8 cellular contexts compared by ENCODE assay signal in the genomic region with DNA sequence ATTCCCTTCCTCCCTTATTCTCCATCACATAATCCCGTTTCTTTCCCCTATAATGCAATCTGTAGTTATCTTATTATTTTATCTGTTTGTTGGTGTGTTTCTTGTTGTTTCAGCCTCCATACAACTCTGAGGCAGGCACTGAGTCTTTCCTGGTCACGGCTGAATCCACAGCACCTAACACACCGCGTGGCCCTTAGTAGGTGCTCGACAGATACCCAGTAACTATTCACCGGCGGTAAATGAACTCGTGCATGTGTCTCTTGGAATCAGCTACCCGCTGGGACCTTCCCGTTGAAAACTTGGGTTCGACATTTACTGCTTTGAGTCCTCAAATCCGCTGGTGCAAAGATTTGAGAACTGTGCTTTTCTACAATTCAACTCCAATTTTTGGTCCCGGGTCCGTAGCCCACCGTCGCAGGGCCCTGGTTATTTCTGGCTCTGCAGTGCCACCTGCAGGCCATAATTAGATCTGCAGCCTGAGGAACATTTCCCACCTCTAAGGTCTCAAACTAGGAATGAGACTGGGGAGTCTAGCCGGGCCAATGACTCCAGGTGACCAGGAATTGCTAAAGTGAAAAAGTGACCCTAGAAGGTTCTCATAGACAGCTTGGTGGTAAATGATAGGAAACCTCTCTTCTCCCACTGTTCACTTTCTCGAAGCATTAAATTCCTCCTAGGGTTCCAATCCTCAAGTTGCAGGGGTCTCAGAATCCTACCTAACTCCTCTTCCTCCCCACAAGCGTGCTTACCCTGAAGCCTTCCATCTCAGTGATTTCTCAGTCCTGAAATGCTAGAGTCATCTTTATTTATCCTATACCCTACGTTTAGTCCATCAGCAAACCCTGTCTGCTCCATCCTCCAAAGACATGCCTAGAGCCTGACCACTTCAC. TPM values are rescaled to one million over a fixed set of nuclear protein-coding genes. Genes with fewer than 3 reads are reported as not detected.
DNase-seq lines count a peak whose midpoint lies in the region; ATAC-seq and TF ChIP-seq lines count a peak whose summit lies in the region.

No MANE protein-coding gene starts in this region.

- H3K9me3 Mint-ChIP-seq in activated T-helper 1 cell treated with anti-CD3 and anti-CD28 coated beads, Interleukin-12 subunit alpha, Interleukin-12 subunit beta, Interleukin-2, Interleukin-4 antibody, amounts not matched to agents 30 ng/mL and 10 ng/mL and 1 ng/mL, durations not matched to agents 14 hours and 24 hours and 36 hours: peaks cover 8% of the 10 kb centered on the region

- intact Hi-C loops in activated T-helper 1 cell treated with anti-CD3 and anti-CD28 coated beads, Interleukin-12 subunit alpha, Interleukin-12 subunit beta, Interleukin-2, Interleukin-4 antibody, amounts not matched to agents 30 ng/mL and 10 ng/mL and 1 ng/mL, durations not matched to agents 14 hours and 24 hours and 36 hours (cut with micrococcal nuclease): loop anchor here (1.0 to 2.0 kb wide), 6 partner anchors 42 to 552 kb away; a partner anchor contains a TSS
- intact Hi-C loops in heart left ventricle (cut with DNase I) (loop anchor here (1.0 to 10.0 kb wide), 16 partner anchors 100 to 552 kb away; no protein-coding TSS in a partner anchor), sciatic nerve (cut with DNase I) (loop anchor here (5.0 to 10.0 kb wide), 2 partner anchors 282 to 300 kb away; no protein-coding TSS in a partner anchor)

- POLR2A ChIA-PET in GM10248 (lab: Yijun Ruan, JAX): no interaction called here

- WGBS in heart left ventricle, 4 donors: 30 to 31% (median 31%) methylated on average over 20 of the region's 20 CpGs

- no peak overlapping the region for H3K27ac Mint-ChIP-seq in activated T-helper 1 cell treated with anti-CD3 and anti-CD28 coated beads, Interleukin-12 subunit alpha, Interleukin-12 subunit beta, Interleukin-2, Interleukin-4 antibody, amounts not matched to agents 30 ng/mL and 10 ng/mL and 1 ng/mL, durations not matched to agents 14 hours and 24 hours and 36 hours

- no peaks in the 10 kb centered on the region for H3K27me3 ChIP-seq in heart left ventricle

- peak overlapping the region in 7 of 12 donors; percentile 11 to 41 (median 26) for H3K4me3 ChIP-seq in heart left ventricle

- CTCF ChIA-PET in GM10248 (lab: Yijun Ruan, JAX): interaction anchor here (0.8 to 2.4 kb wide), 26 partner anchors 9 to 604 kb away, joined by 3 to 14 read pairs (median 4); no protein-coding TSS in a partner anchor

- no peaks in the 10 kb centered on the region for H3K36me3 Mint-ChIP-seq in activated T-helper 1 cell treated with anti-CD3 and anti-CD28 coated beads, Interleukin-12 subunit alpha, Interleukin-12 subunit beta, Interleukin-2, Interleukin-4 antibody, amounts not matched to agents 30 ng/mL and 10 ng/mL and 1 ng/mL, durations not matched to agents 14 hours and 24 hours and 36 hours (ENCODE audit: low read depth)

- no peak overlapping the region for H3K4me3 Mint-ChIP-seq in activated T-helper 1 cell treated with anti-CD3 and anti-CD28 coated beads, Interleukin-12 subunit alpha, Interleukin-12 subunit beta, Interleukin-2, Interleukin-4 antibody, amounts not matched to agents 30 ng/mL and 10 ng/mL and 1 ng/mL, durations not matched to agents 14 hours and 24 hours and 36 hours

- H3K4me1 Mint-ChIP-seq in activated T-helper 1 cell treated with anti-CD3 and anti-CD28 coated beads, Interleukin-12 subunit alpha, Interleukin-12 subunit beta, Interleukin-2, Interleukin-4 antibody, amounts not matched to agents 30 ng/mL and 10 ng/mL and 1 ng/mL, durations not matched to agents 14 hours and 24 hours and 36 hours (ENCODE audit: low read depth): peaks cover 8% of the 10 kb centered on the region

- H3K27ac ChIP-seq in heart left ventricle: no peak overlapping the region

- peaks cover 9% of the 10 kb centered on the region for H3K27me3 Mint-ChIP-seq in activated T-helper 1 cell treated with anti-CD3 and anti-CD28 coated beads, Interleukin-12 subunit alpha, Interleukin-12 subunit beta, Interleukin-2, Interleukin-4 antibody, amounts not matched to agents 30 ng/mL and 10 ng/mL and 1 ng/mL, durations not matched to agents 14 hours and 24 hours and 36 hours (ENCODE audit: insufficient read depth)

- DNase-seq in ACHN (peak; percentile 31), GM10248 (ENCODE audit: extremely low spot score) (peak; percentile 59), NCI-H2227 treated with DMSO at 0.1 percent for 48 hours (lab: John Stamatoyannopoulos, UW) (peak; percentile 14), heart left ventricle (peak in 1 of 5 donors; percentile 24), sciatic nerve (ENCODE audit: low spot score) (no peak)
- peak; percentile 5 for DNase-seq in activated T-helper 1 cell treated with anti-CD3 and anti-CD28 coated beads, Interleukin-12 subunit alpha, Interleukin-12 subunit beta, Interleukin-2, Interleukin-4 antibody, amounts not matched to agents 30 ng/mL and 10 ng/mL and 1 ng/mL, durations not matched to agents 14 hours and 24 hours and 36 hours (ENCODE audit: low spot score)

- peak in 3 of 4 donors; percentile 47 to 62 (median 58) for ATAC-seq in heart left ventricle
- peak; percentile 66 for ATAC-seq in sciatic nerve
- ATAC-seq in GM18907 (IDR thresholded peaks at IDR 0.05; ENCODE audit: unreplicated experiment): no peak
- ATAC-seq in GM21737 (IDR thresholded peaks at IDR 0.05; ENCODE audit: unreplicated experiment): no peak

- H3K9me3 ChIP-seq in heart left ventricle: peaks cover 0 to 19% (median 10%) of the 10 kb centered on the region in 12 donors

- peak; percentile 93 for TF ChIP-seq CTCF in GM10248 (IDR thresholded peaks at IDR 0.05; ENCODE audit: control extremely low read depth, extremely low read depth, low read depth, missing control alignments)
- peak; percentile 86 to 96 (median 92) for TF ChIP-seq CTCF in heart left ventricle (IDR thresholded peaks at IDR 0.05)

- in situ Hi-C loops in ACHN (cut with HindIII; ENCODE audit: low pct_ligation_motif_present, low pct_unique_long_range_greater_than_20kb, low sequenced_read_pairs): no loop called here

- no peak for TF ChIP-seq POLR2A in heart left ventricle (IDR thresholded peaks at IDR 0.05)

- peaks cover 0 to 9% (median 0%) of the 10 kb centered on the region in 12 donors for H3K4me1 ChIP-seq in heart left ventricle

- no peaks in the 10 kb centered on the region for H3K36me3 ChIP-seq in heart left ventricle

RNA-seq across cellular contexts. Expression of a gene that starts 40.0 kb away (rescaled TPM):
- not detected in 2 replicates for total RNA-seq in activated T-helper 1 cell treated with anti-CD3 and anti-CD28 coated beads, Interleukin-12 subunit alpha, Interleukin-12 subunit beta, Interleukin-2, Interleukin-4 antibody, amounts not matched to agents 30 ng/mL and 10 ng/mL and 1 ng/mL, durations not matched to agents 14 hours and 24 hours and 36 hours
- total RNA-seq in heart left ventricle (not detected), sciatic nerve (not detected)
- polyA plus RNA-seq in heart left ventricle: not detected

RNA-seq across cellular contexts. Expression of a gene that starts 41.0 kb away (rescaled TPM):
- total RNA-seq in activated T-helper 1 cell treated with anti-CD3 and anti-CD28 coated beads, Interleukin-12 subunit alpha, Interleukin-12 subunit beta, Interleukin-2, Interleukin-4 antibody, amounts not matched to agents 30 ng/mL and 10 ng/mL and 1 ng/mL, durations not matched to agents 14 hours and 24 hours and 36 hours: 17.1 and 22.4 TPM in 2 replicates
- total RNA-seq in heart left ventricle (10 to 100 TPM; 17.5 to 38.3 (median 23.2) TPM), sciatic nerve (56.1 TPM)
- 1 to 10 TPM; 9.6 to 9.7 TPM for polyA plus RNA-seq in heart left ventricle

Comparison
In these comparisons a context has a peak if more than half of its experiments do, and no peak if none do; other contexts are left out.
1. ATAC-seq: peak in heart left ventricle (3 of 4) and sciatic nerve (single experiment); none in GM18907 (single experiment) and GM21737 (single experiment).